Comparison of ENCODE assay signal across 19 cellular contexts in genomic region chr7:15228891-15229290, GRCh38.
DNase-seq lines count a peak whose midpoint lies in the region; ATAC-seq, FAIRE-seq and TF ChIP-seq lines count a peak whose summit lies in the region.
"Had no signal": no experiment of that assay in that cellular context is flagged by ENCODE, and none has a peak within 500 bp of the region (broad histone marks: within the 10 kb centered on the region; RNA-seq: fewer than 3 reads in every experiment).

No MANE protein-coding gene starts in this region.

- TF ChIP-seq EP300 in tibial nerve (IDR thresholded peaks at IDR 0.05), result no peak

- H3K4me3 ChIP-seq in foreskin fibroblast (ENCODE audit: low read depth in 1 of 2, low read length in 2 of 2) (no peak overlapping the region), tibial nerve (no peak overlapping the region)

- H3K36me3 ChIP-seq in tibial nerve, result no peaks in the 10 kb centered on the region
- H3K36me3 ChIP-seq: BE2C had no signal

- H3K27ac ChIP-seq in tibial nerve, result no peak overlapping the region

- FAIRE-seq in D721Med (lab: Jason Lieb, UNC), result no peak
- FAIRE-seq: H54, RCC 7860 had no signal

- no peaks in the 10 kb centered on the region for H3K4me1 ChIP-seq in tibial nerve
- H3K4me1 ChIP-seq: BE2C had no signal

- 70 to 83% methylated on average over 3 of the region's 3 CpGs for WGBS in tibial nerve, 2 donors

- H3K9me3 ChIP-seq in tibial nerve, result peaks cover 0 to 4% (median 0%) of the 10 kb centered on the region in 4 donors
- H3K9me3 ChIP-seq: BE2C had no signal

- no peaks in the 10 kb centered on the region for H3K27me3 ChIP-seq in tibial nerve
- H3K27me3 ChIP-seq: BE2C had no signal

- TF ChIP-seq CTCF in foreskin fibroblast (IDR thresholded peaks at IDR 0.05; ENCODE audit: low read depth, low read length) (no peak), D721Med (IDR thresholded peaks at IDR 0.05; ENCODE audit: insufficient read depth, missing control alignments) (no peak), tibial nerve (IDR thresholded peaks at IDR 0.05) (no peak)

- no peak for TF ChIP-seq POLR2A in tibial nerve (IDR thresholded peaks at IDR 0.05)

- DNase-seq in GM04504 (ENCODE audit: low read depth) (peak; percentile 24), NCI-H2081 treated with DMSO at 0.1 percent for 48 hours (lab: John Stamatoyannopoulos, UW) (peak; percentile 80), NCI-H69 (lab: John Stamatoyannopoulos, UW) (peak; percentile 70), foreskin fibroblast (peak; percentile 3 to 53), D721Med (ENCODE audit: insufficient read length, low spot score) (no peak), tibial nerve (ENCODE audit: low spot score in 2 of 2) (no peak)
- DNase-seq: BE2C, DMS153, HFFc6, KBM-7, MM.1S, NCI-H1048, NCI-H1417 treated with DMSO at 0.1 percent for 48 hours, NCI-H1930, OCI-M1 had no signal

- no peak for ATAC-seq in GM21447 (IDR thresholded peaks at IDR 0.05; ENCODE audit: unreplicated experiment)
- ATAC-seq: Right ventricle myocardium inferior had no signal

Comparison
In these comparisons a context has a peak if more than half of its experiments do, and no peak if none do; other contexts are left out.
1. DNase-seq: peak in GM04504 (single experiment), NCI-H2081 treated with DMSO at 0.1 percent for 48 hours (single experiment), NCI-H69 (single experiment) and foreskin fibroblast (2 of 2); none in D721Med (single experiment) and tibial nerve (0 of 2).